21 cellular contexts compared by ENCODE assay signal in genomic region chr2:1282552-1282951, GRCh38.
A peak's percentile ranks its signal among the peaks of the same experiment; 100 is the strongest.
DNase-seq lines count a peak whose midpoint lies in the region; ATAC-seq and TF ChIP-seq lines count a peak whose summit lies in the region.
"Had no signal": no experiment of that assay in that cellular context is flagged by ENCODE, and none has a peak within 500 bp of the region (broad histone marks: within the 10 kb centered on the region; RNA-seq: fewer than 3 reads in every experiment).

No MANE protein-coding gene starts in this region.

- ATAC-seq in heart right ventricle (peak; percentile 33 to 92 (median 68)), Right ventricle myocardium superior (ENCODE audit: poor library complexity) (no peak)
- ATAC-seq: psoas muscle had no signal

- no peak overlapping the region for H3K27ac ChIP-seq in heart right ventricle
- H3K27ac ChIP-seq in uterus: no peak overlapping the region
- H3K27ac ChIP-seq: GM23248, psoas muscle, SK-N-MC, thyroid gland had no signal

- intact Hi-C loops in heart right ventricle (cut with DNase I) (no loop called here), Right ventricle myocardium superior (cut with DNase I) (no loop called here), uterus (cut with DNase I; ENCODE audit: low total_unique reads) (no loop called here)
- intact Hi-C loops in activated CD4-positive, alpha-beta T cell treated with anti-CD3 and anti-CD28 coated beads, Interleukin-2, amount 10 ng/mL, durations not matched to agents 24 days and 14 days (cut with micrococcal nuclease): no loop called here

- no peak overlapping the region for H3K4me3 Mint-ChIP-seq in activated CD4-positive, alpha-beta T cell treated with anti-CD3 and anti-CD28 coated beads, Interleukin-2, amount 10 ng/mL, durations not matched to agents 24 days and 14 days
- H3K4me3 Mint-ChIP-seq: activated T-cell treated with anti-CD3 and anti-CD28 coated beads, Interleukin-2, amount 50 U/mL, for 24 hours; CD4-positive, alpha-beta memory T cell; stimulated activated naive CD8-positive, alpha-beta T cell treated with anti-CD3 and anti-CD28 coated beads, Interleukin-15, Interleukin-2, amounts not matched to agents 100 ng/mL and 50 ng/mL, for 24 hours had no signal

- TF ChIP-seq CTCF in heart right ventricle (IDR thresholded peaks at IDR 0.05) (no peak), fibroblast of mammary gland (conservative IDR thresholded peaks at IDR 0.05; ENCODE audit: control insufficient read depth, insufficient read depth, low read depth, low read length) (no peak), uterus (IDR thresholded peaks at IDR 0.05) (no peak)

- H3K4me3 ChIP-seq in heart right ventricle: no peak overlapping the region
- H3K4me3 ChIP-seq in fibroblast of mammary gland (ENCODE audit: control insufficient read depth, low read depth, low read length): no peak overlapping the region
- H3K4me3 ChIP-seq in uterus: no peak overlapping the region
- H3K4me3 ChIP-seq: GM23248, psoas muscle, SK-N-MC, thyroid gland had no signal

- no peak for TF ChIP-seq POLR2A in uterus (IDR thresholded peaks at IDR 0.05)

- no peaks in the 10 kb centered on the region for H3K27me3 Mint-ChIP-seq in activated CD4-positive, alpha-beta T cell treated with anti-CD3 and anti-CD28 coated beads, Interleukin-2, amount 10 ng/mL, durations not matched to agents 24 days and 14 days
- H3K27me3 Mint-ChIP-seq: activated T-cell treated with anti-CD3 and anti-CD28 coated beads, Interleukin-2, amount 50 U/mL, for 24 hours; CD4-positive, alpha-beta memory T cell; stimulated activated naive CD8-positive, alpha-beta T cell treated with anti-CD3 and anti-CD28 coated beads, Interleukin-15, Interleukin-2, amounts not matched to agents 100 ng/mL and 50 ng/mL, for 24 hours had no signal

- H3K9me3 Mint-ChIP-seq in activated CD4-positive, alpha-beta T cell treated with anti-CD3 and anti-CD28 coated beads, Interleukin-2, amount 10 ng/mL, durations not matched to agents 24 days and 14 days: no peaks in the 10 kb centered on the region
- H3K9me3 Mint-ChIP-seq: activated T-cell treated with anti-CD3 and anti-CD28 coated beads, Interleukin-2, amount 50 U/mL, for 24 hours; CD4-positive, alpha-beta memory T cell; stimulated activated naive CD8-positive, alpha-beta T cell treated with anti-CD3 and anti-CD28 coated beads, Interleukin-15, Interleukin-2, amounts not matched to agents 100 ng/mL and 50 ng/mL, for 24 hours had no signal

- no peaks in the 10 kb centered on the region for H3K4me1 Mint-ChIP-seq in activated CD4-positive, alpha-beta T cell treated with anti-CD3 and anti-CD28 coated beads, Interleukin-2, amount 10 ng/mL, durations not matched to agents 24 days and 14 days
- H3K4me1 Mint-ChIP-seq: CD4-positive, alpha-beta memory T cell had no signal

- peaks cover 0 to 20% (median 0%) of the 10 kb centered on the region in 9 donors for H3K4me1 ChIP-seq in heart right ventricle
- H3K4me1 ChIP-seq in uterus: peaks cover 0 to 8% of the 10 kb centered on the region in 2 donors
- H3K4me1 ChIP-seq: psoas muscle, thyroid gland had no signal

- H3K27ac Mint-ChIP-seq in activated CD4-positive, alpha-beta T cell treated with anti-CD3 and anti-CD28 coated beads, Interleukin-2, amount 10 ng/mL, durations not matched to agents 24 days and 14 days: no peak overlapping the region
- H3K27ac Mint-ChIP-seq: activated T-cell treated with anti-CD3 and anti-CD28 coated beads, Interleukin-2, amount 50 U/mL, for 24 hours; CD4-positive, alpha-beta memory T cell; stimulated activated naive CD8-positive, alpha-beta T cell treated with anti-CD3 and anti-CD28 coated beads, Interleukin-15, Interleukin-2, amounts not matched to agents 100 ng/mL and 50 ng/mL, for 24 hours had no signal

- H3K27me3 ChIP-seq in heart right ventricle (peaks cover 0 to 15% (median 3%) of the 10 kb centered on the region in 7 donors), uterus (no peaks in the 10 kb centered on the region)
- H3K27me3 ChIP-seq: thyroid gland had no signal

- H3K36me3 ChIP-seq in heart right ventricle (no peaks in the 10 kb centered on the region), uterus (no peaks in the 10 kb centered on the region)
- H3K36me3 ChIP-seq: thyroid gland had no signal

- no peaks in the 10 kb centered on the region for H3K36me3 Mint-ChIP-seq in activated CD4-positive, alpha-beta T cell treated with anti-CD3 and anti-CD28 coated beads, Interleukin-2, amount 10 ng/mL, durations not matched to agents 24 days and 14 days (ENCODE audit: low read depth)
- H3K36me3 Mint-ChIP-seq: CD4-positive, alpha-beta memory T cell had no signal

- DNase-seq in heart right ventricle: peak; percentile 45 to 53
- no peak for DNase-seq in Right ventricle myocardium superior
- peak; percentile 5 for DNase-seq in fibroblast of mammary gland (ENCODE audit: low read depth)
- DNase-seq in left kidney (ENCODE audit: low read depth, low spot score): peak; percentile 94
- DNase-seq in uterus: peak; percentile 42 to 49
- no peak for DNase-seq in superior temporal gyrus (ENCODE audit: extremely low spot score)
- DNase-seq in activated CD4-positive, alpha-beta T cell treated with anti-CD3 and anti-CD28 coated beads, Interleukin-2, amount 10 ng/mL, durations not matched to agents 24 days and 14 days: no peak
- no peak for DNase-seq in NCI-H446 treated with DMSO at 0.1 percent for 48 hours (lab: John Stamatoyannopoulos, UW)
- DNase-seq: activated CD4-positive, alpha-beta T cell treated with anti-CD3 and anti-CD28 coated beads for 48 hours; activated gamma-delta T cell; activated T-cell treated with anti-CD3 and anti-CD28 coated beads, Interleukin-2, amount 50 U/mL, for 24 hours; CD4-positive, alpha-beta memory T cell; dermis blood vessel endothelial cell; GM23248; mammary epithelial cell; NCI-H2081 treated with DMSO at 0.1 percent for 48 hours; NCI-H226; psoas muscle; thyroid gland had no signal

- H3K9me3 ChIP-seq in heart right ventricle: no peaks in the 10 kb centered on the region
- no peaks in the 10 kb centered on the region for H3K9me3 ChIP-seq in uterus
- H3K9me3 ChIP-seq: psoas muscle, thyroid gland had no signal

- 15 to 20% methylated on average over 22 of the region's 22 CpGs for WGBS in heart right ventricle, 2 donors

Comparison
In these comparisons a context has a peak if more than half of its experiments do, and no peak if none do; other contexts are left out.
1. DNase-seq: peak in heart right ventricle (2 of 2), fibroblast of mammary gland (single experiment), left kidney (single experiment) and uterus (2 of 2); none in Right ventricle myocardium superior (single experiment), superior temporal gyrus (single experiment), activated CD4-positive, alpha-beta T cell treated with anti-CD3 and anti-CD28 coated beads, Interleukin-2, amount 10 ng/mL, durations not matched to agents 24 days and 14 days (single experiment) and NCI-H446 treated with DMSO at 0.1 percent for 48 hours (single experiment).